ENCODE assay signal across 2 cellular contexts in the genomic region with DNA sequence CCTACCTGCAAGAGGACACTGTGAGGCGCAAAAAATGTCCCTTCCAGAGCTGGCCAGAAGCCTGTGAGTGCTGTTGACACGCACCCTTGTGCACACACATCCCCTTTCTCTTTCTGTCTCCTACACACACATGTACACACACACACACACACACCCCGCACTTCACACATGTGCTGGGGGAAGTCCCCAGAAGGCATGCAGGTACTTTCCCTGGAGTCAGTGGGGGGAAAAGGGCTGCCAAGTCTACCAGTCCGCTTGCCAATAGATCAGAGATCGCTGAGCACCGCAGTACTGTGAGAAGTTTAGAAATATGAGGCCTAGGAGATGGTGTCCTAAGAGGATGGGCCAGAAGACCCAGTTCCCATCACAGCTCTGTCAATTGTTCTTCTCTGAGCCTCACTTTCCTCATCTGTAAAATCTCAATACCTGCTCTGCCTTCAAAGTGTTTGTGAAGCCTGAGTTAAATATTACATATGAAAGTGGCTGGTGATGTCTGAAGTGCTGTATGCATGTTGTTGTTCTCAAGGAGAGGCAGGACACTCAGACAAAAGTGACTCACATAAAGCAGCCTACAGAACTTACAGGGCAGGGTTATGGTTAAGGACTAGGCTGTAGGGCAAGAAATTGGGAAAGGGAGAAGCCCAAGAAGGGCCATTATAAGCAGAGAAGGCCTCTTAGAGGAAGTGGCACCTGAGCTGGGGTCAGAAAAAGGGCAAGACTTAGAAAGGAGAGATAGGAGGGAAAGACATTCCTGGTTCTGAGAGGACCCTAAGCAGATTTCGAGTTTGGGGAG.
TF ChIP-seq lines count a peak whose summit lies in the region.

No MANE protein-coding gene starts in this region.

TF ChIP-seq in GM12891, 5 proteins besides CTCF, POLR2A, EP300 and RAD21 (continued from another document):
- TF ChIP-seq SPI1 (IDR thresholded peaks at IDR 0.05; ENCODE audit: low read depth, low read length), result peak; percentile 51

TF ChIP-seq in WTC11, 78 proteins besides CTCF, POLR2A, EP300 and RAD21:
- TF ChIP-seq, protein P1, sequence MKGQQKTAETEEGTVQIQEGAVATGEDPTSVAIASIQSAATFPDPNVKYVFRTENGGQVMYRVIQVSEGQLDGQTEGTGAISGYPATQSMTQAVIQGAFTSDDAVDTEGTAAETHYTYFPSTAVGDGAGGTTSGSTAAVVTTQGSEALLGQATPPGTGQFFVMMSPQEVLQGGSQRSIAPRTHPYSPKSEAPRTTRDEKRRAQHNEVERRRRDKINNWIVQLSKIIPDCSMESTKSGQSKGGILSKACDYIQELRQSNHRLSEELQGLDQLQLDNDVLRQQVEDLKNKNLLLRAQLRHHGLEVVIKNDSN (CRISPR knock-in tag; IDR thresholded peaks at IDR 0.05), result no peak
- TF ChIP-seq ETV6 (CRISPR knock-in tag; IDR thresholded peaks at IDR 0.05) (no peak), ZNF232 (CRISPR knock-in tag; IDR thresholded peaks at IDR 0.05) (no peak), HMGXB4 (CRISPR knock-in tag; IDR thresholded peaks at IDR 0.05) (no peak), ZBTB21 (CRISPR knock-in tag; IDR thresholded peaks at IDR 0.05; ENCODE audit: borderline replicate concordance) (no peak), HMGA2 (CRISPR knock-in tag; IDR thresholded peaks at IDR 0.05) (no peak), ESRRA (CRISPR knock-in tag; IDR thresholded peaks at IDR 0.05; ENCODE audit: borderline replicate concordance) (no peak), RELA (CRISPR knock-in tag; IDR thresholded peaks at IDR 0.05; ENCODE audit: borderline replicate concordance) (no peak), ZNF671 (CRISPR knock-in tag; IDR thresholded peaks at IDR 0.05) (no peak), ZNF138 (CRISPR knock-in tag; conservative IDR thresholded peaks at IDR 0.05) (no peak), ZNF317 (CRISPR knock-in tag; IDR thresholded peaks at IDR 0.05; ENCODE audit: borderline replicate concordance, low read depth) (no peak), SMAD4 (CRISPR knock-in tag; IDR thresholded peaks at IDR 0.05) (no peak), RORB (CRISPR knock-in tag; IDR thresholded peaks at IDR 0.05) (no peak), SOX15 (CRISPR knock-in tag; IDR thresholded peaks at IDR 0.05) (no peak), ZNF416 (CRISPR knock-in tag; IDR thresholded peaks at IDR 0.05) (no peak), NFYB (CRISPR knock-in tag; conservative IDR thresholded peaks at IDR 0.05; ENCODE audit: low read depth) (no peak), ZNF219 (CRISPR knock-in tag; IDR thresholded peaks at IDR 0.05; ENCODE audit: borderline replicate concordance) (no peak), ATF2 (CRISPR knock-in tag; IDR thresholded peaks at IDR 0.05; ENCODE audit: borderline replicate concordance, low read depth) (no peak)
- TF ChIP-seq, protein P2, sequence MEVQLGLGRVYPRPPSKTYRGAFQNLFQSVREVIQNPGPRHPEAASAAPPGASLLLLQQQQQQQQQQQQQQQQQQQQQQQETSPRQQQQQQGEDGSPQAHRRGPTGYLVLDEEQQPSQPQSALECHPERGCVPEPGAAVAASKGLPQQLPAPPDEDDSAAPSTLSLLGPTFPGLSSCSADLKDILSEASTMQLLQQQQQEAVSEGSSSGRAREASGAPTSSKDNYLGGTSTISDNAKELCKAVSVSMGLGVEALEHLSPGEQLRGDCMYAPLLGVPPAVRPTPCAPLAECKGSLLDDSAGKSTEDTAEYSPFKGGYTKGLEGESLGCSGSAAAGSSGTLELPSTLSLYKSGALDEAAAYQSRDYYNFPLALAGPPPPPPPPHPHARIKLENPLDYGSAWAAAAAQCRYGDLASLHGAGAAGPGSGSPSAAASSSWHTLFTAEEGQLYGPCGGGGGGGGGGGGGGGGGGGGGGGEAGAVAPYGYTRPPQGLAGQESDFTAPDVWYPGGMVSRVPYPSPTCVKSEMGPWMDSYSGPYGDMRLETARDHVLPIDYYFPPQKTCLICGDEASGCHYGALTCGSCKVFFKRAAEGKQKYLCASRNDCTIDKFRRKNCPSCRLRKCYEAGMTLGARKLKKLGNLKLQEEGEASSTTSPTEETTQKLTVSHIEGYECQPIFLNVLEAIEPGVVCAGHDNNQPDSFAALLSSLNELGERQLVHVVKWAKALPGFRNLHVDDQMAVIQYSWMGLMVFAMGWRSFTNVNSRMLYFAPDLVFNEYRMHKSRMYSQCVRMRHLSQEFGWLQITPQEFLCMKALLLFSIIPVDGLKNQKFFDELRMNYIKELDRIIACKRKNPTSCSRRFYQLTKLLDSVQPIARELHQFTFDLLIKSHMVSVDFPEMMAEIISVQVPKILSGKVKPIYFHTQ (CRISPR knock-in tag; IDR thresholded peaks at IDR 0.05), result no peak
- TF ChIP-seq, protein P3, sequence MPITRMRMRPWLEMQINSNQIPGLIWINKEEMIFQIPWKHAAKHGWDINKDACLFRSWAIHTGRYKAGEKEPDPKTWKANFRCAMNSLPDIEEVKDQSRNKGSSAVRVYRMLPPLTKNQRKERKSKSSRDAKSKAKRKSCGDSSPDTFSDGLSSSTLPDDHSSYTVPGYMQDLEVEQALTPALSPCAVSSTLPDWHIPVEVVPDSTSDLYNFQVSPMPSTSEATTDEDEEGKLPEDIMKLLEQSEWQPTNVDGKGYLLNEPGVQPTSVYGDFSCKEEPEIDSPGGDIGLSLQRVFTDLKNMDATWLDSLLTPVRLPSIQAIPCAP (CRISPR knock-in tag; IDR thresholded peaks at IDR 0.05), result no peak
